Comparison of ENCODE assay signal across 15 cellular contexts in genomic region chr17:46136820-46137219, GRCh38. TPM values are rescaled to one million over a fixed set of nuclear protein-coding genes. Genes with fewer than 3 reads are reported as not detected.
DNase-seq lines count a peak whose midpoint lies in the region; ATAC-seq and TF ChIP-seq lines count a peak whose summit lies in the region.
"Had no signal": no experiment of that assay in that cellular context is flagged by ENCODE, and none has a peak within 500 bp of the region (broad histone marks: within the 10 kb centered on the region; RNA-seq: fewer than 3 reads in every experiment).

No MANE protein-coding gene starts in this region.

- POLR2A ChIA-PET in CD8-positive, alpha-beta T cell (lab: Charles Lee): no interaction called here

- no peak for DNase-seq in CD8-positive, alpha-beta T cell
- no peak for DNase-seq in HL-60 (ENCODE audit: low read depth in 1 of 2, low spot score in 1 of 2)
- DNase-seq in chondrocyte (ENCODE audit: low spot score): no peak
- no peak for DNase-seq in cerebellum (ENCODE audit: low spot score)
- no peak for DNase-seq in hepatic stellate cell (ENCODE audit: low spot score)
- DNase-seq: activated CD8-positive, alpha-beta memory T cell treated with anti-CD3 and anti-CD28 coated beads, Interleukin-2, amount 10 ng/mL, durations not matched to agents 7 days and 5 days; effector CD4-positive, alpha-beta T cell; NCI-H1417 treated with DMSO at 0.1 percent for 48 hours; NCI-H345; stimulated activated CD4-positive, alpha-beta T cell treated with anti-CD3 and anti-CD28 coated beads, Interleukin-2, amount 100 ng/mL, for 48 hours had no signal

- TF ChIP-seq CTCF in CD8-positive, alpha-beta T cell (IDR thresholded peaks at IDR 0.05): no peak
- TF ChIP-seq CTCF in HL-60 (IDR thresholded peaks at IDR 0.05; ENCODE audit: insufficient read depth, low read length): no peak
- TF ChIP-seq CTCF in chondrocyte (IDR thresholded peaks at IDR 0.05): no peak
- no peak for TF ChIP-seq CTCF in neutrophil (IDR thresholded peaks at IDR 0.05)

- no peak for ATAC-seq in CD8-positive, alpha-beta T cell
- no peak for ATAC-seq in GM18502 (IDR thresholded peaks at IDR 0.05; ENCODE audit: poor library complexity, unreplicated experiment)

- no peaks in the 10 kb centered on the region for H3K9me3 Mint-ChIP-seq in CD8-positive, alpha-beta T cell
- no peaks in the 10 kb centered on the region for H3K9me3 Mint-ChIP-seq in chondrocyte (ENCODE audit: low read depth)
- H3K9me3 Mint-ChIP-seq: CD14-positive monocyte; T-helper 1 cell treated with Interleukin-12 subunit alpha and Interleukin-12 subunit beta and Interleukin-4 antibody, amounts not matched to agents 30 μg/mL and 1 μg/mL, for 36 hours had no signal

- no peak overlapping the region for H3K27ac ChIP-seq in CD8-positive, alpha-beta T cell (ENCODE audit: low read depth, low read length)
- H3K27ac ChIP-seq in HL-60 (replicated peaks) (peak overlapping the region; percentile 4; the same call in 1 of the 2 replicates), neutrophil (peak overlapping the region; percentile 4)

- H3K27ac Mint-ChIP-seq in CD8-positive, alpha-beta T cell: peak overlapping the region; percentile 73
- H3K27ac Mint-ChIP-seq in chondrocyte (ENCODE audit: unreplicated experiment): peak overlapping the region; percentile 25
- H3K27ac Mint-ChIP-seq: T-helper 1 cell treated with Interleukin-12 subunit alpha and Interleukin-12 subunit beta and Interleukin-4 antibody, amounts not matched to agents 30 μg/mL and 1 μg/mL, for 36 hours had no signal

- peaks cover 85% of the 10 kb centered on the region for H3K4me1 ChIP-seq in CD8-positive, alpha-beta T cell (ENCODE audit: insufficient read depth, low read length)
- H3K4me1 ChIP-seq in neutrophil (ENCODE audit: control insufficient read depth in 1 of 2, insufficient read depth in 1 of 2, low read depth in 1 of 2, low read length in 1 of 2): peaks cover 30 to 34% of the 10 kb centered on the region in 2 experiments

- peak overlapping the region; percentile 9 for H3K4me3 Mint-ChIP-seq in CD8-positive, alpha-beta T cell
- H3K4me3 Mint-ChIP-seq in chondrocyte (ENCODE audit: unreplicated experiment): no peak overlapping the region
- H3K4me3 Mint-ChIP-seq: CD14-positive monocyte; T-helper 1 cell treated with Interleukin-12 subunit alpha and Interleukin-12 subunit beta and Interleukin-4 antibody, amounts not matched to agents 30 μg/mL and 1 μg/mL, for 36 hours had no signal

- CTCF ChIA-PET in CD8-positive, alpha-beta T cell (lab: Charles Lee): interaction anchor here (1.4 kb wide), 1 partner anchor 93 kb away, joined by 3 read pairs; no protein-coding TSS in a partner anchor

- H3K27me3 ChIP-seq in CD8-positive, alpha-beta T cell (ENCODE audit: insufficient read depth, low read length): no peaks in the 10 kb centered on the region
- H3K27me3 ChIP-seq in HL-60 (ENCODE audit: insufficient read depth, poor library complexity, severe bottlenecking) (no peaks in the 10 kb centered on the region), neutrophil (no peaks in the 10 kb centered on the region)
- H3K27me3 ChIP-seq: breast epithelium had no signal

- intact Hi-C loops in CD8-positive, alpha-beta T cell (cut with DNase I, micrococcal nuclease): loop anchor here (2.0 to 5.0 kb wide), 4 partner anchors 14 to 56 kb away; partner anchors contain the start of gene KANSL1 (in 2 of the 2)

- no peaks in the 10 kb centered on the region for H3K9me3 ChIP-seq in CD8-positive, alpha-beta T cell (ENCODE audit: low read length)
- no peaks in the 10 kb centered on the region for H3K9me3 ChIP-seq in neutrophil
- H3K9me3 ChIP-seq: breast epithelium had no signal

- H3K4me3 ChIP-seq in CD8-positive, alpha-beta T cell (ENCODE audit: low read depth, low read length): no peak overlapping the region
- H3K4me3 ChIP-seq in HL-60 (replicated peaks; ENCODE audit: insufficient read depth, low read length) (no peak overlapping the region), neutrophil (ENCODE audit: low read depth in 1 of 2, low read length in 1 of 2) (no peak overlapping the region)
- H3K4me3 ChIP-seq: breast epithelium had no signal

- H3K4me1 Mint-ChIP-seq in CD8-positive, alpha-beta T cell (ENCODE audit: low read depth): peaks cover 94% of the 10 kb centered on the region
- peaks cover 64% of the 10 kb centered on the region for H3K4me1 Mint-ChIP-seq in chondrocyte (ENCODE audit: low read depth)

- H3K36me3 Mint-ChIP-seq in CD8-positive, alpha-beta T cell: peaks cover 9% of the 10 kb centered on the region
- no peaks in the 10 kb centered on the region for H3K36me3 Mint-ChIP-seq in chondrocyte (ENCODE audit: low read depth)

- H3K36me3 ChIP-seq in CD8-positive, alpha-beta T cell (ENCODE audit: insufficient read depth, low read length): no peaks in the 10 kb centered on the region
- no peaks in the 10 kb centered on the region for H3K36me3 ChIP-seq in neutrophil
- H3K36me3 ChIP-seq: breast epithelium had no signal

- no peaks in the 10 kb centered on the region for H3K27me3 Mint-ChIP-seq in CD8-positive, alpha-beta T cell (ENCODE audit: low read depth)
- H3K27me3 Mint-ChIP-seq in chondrocyte (ENCODE audit: low read depth): no peaks in the 10 kb centered on the region
- H3K27me3 Mint-ChIP-seq: activated CD8-positive, alpha-beta memory T cell treated with anti-CD3 and anti-CD28 coated beads, Interleukin-2, amount 10 ng/mL, durations not matched to agents 7 days and 5 days had no signal

RNA-seq across cellular contexts. Expression of gene KANSL1, which starts 56.4 kb away (rescaled TPM):
- total RNA-seq in CD8-positive, alpha-beta T cell: 100 to 1,000 TPM; 150 to 152 TPM
- 61.4 to 75.8 TPM (median 68.8 TPM) in 3 replicates for total RNA-seq in chondrocyte
- total RNA-seq in cerebellum: 197 TPM
